ENCODE assay signal across 8 cellular contexts in genomic region chr6:146700078-146700686, GRCh38.
DNase-seq lines count a peak whose midpoint lies in the region; ATAC-seq, FAIRE-seq and TF ChIP-seq lines count a peak whose summit lies in the region.

No MANE protein-coding gene starts in this region.

- ATAC-seq in HG02970 (IDR thresholded peaks at IDR 0.05; ENCODE audit: low FRiP score, unreplicated experiment): peak; percentile 80

- FAIRE-seq in GM18507 (lab: Jason Lieb, UNC): peak; percentile 82

- H3K27me3 ChIP-seq in colonic mucosa (no peaks in the 10 kb centered on the region), liver (ENCODE audit: control insufficient read depth in 4 of 4, insufficient read depth in 4 of 4, low read length in 3 of 4) (no peaks in the 10 kb centered on the region)

- TF ChIP-seq CTCF in colonic mucosa (IDR thresholded peaks at IDR 0.05): peak; percentile 65
- peak; percentile 70 for TF ChIP-seq CTCF in liver (IDR thresholded peaks at IDR 0.05; ENCODE audit: low read depth, low read length, missing input control)

- H3K36me3 ChIP-seq in colonic mucosa (no peaks in the 10 kb centered on the region), liver (ENCODE audit: control insufficient read depth in 4 of 4, insufficient read depth in 3 of 4, low read depth in 1 of 4, low read length in 3 of 4) (no peaks in the 10 kb centered on the region)

- intact Hi-C loops in colonic mucosa (cut with DNase I): loop anchor here (5.0 kb wide), 2 partner anchors 158 to 773 kb away; partner anchors contain the start of gene RAB32

- 24% methylated on average over 6 of the region's 6 CpGs for WGBS in liver

- H3K4me3 ChIP-seq in colonic mucosa (no peak overlapping the region), liver (ENCODE audit: low read depth in 1 of 3, low read length in 3 of 3) (no peak overlapping the region)

- H3K27ac ChIP-seq in colonic mucosa: no peak overlapping the region
- H3K27ac ChIP-seq in liver (ENCODE audit: low read depth in 1 of 2, low read length in 2 of 2): no peak overlapping the region

- H3K9ac ChIP-seq in colonic mucosa (ENCODE audit: low read depth in 2 of 2, low read length in 2 of 2) (no peak overlapping the region), liver (ENCODE audit: low read depth in 1 of 2, low read length in 2 of 2) (no peak overlapping the region)

- H3K9me3 ChIP-seq in colonic mucosa (no peaks in the 10 kb centered on the region), liver (ENCODE audit: control insufficient read depth in 4 of 4, low read length in 3 of 4) (no peaks in the 10 kb centered on the region)

- H3K4me1 ChIP-seq in colonic mucosa: no peaks in the 10 kb centered on the region
- peaks cover 0 to 2% (median 1%) of the 10 kb centered on the region in 4 donors for H3K4me1 ChIP-seq in liver (ENCODE audit: control insufficient read depth in 4 of 4, insufficient read depth in 4 of 4, low read length in 3 of 4)

- DNase-seq in Ammon's horn (ENCODE audit: low spot score) (peak; percentile 88), GM18507 (ENCODE audit: extremely low spot score, insufficient read length, low read depth) (no peak), NCI-H187 (lab: John Stamatoyannopoulos, UW) (peak; percentile 21 to 63), T follicular helper cell (ENCODE audit: low read depth) (peak; percentile 15), colonic mucosa (peak; percentile 86), stromal cell of bone marrow (ENCODE audit: low read depth) (peak; percentile 74)

- TF ChIP-seq RAD21 in liver (IDR thresholded peaks at IDR 0.05): peak; percentile 97

TF ChIP-seq in liver, 16 proteins besides CTCF, POLR2A, EP300 and RAD21:
- TF ChIP-seq TAF1 (conservative IDR thresholded peaks at IDR 0.05): no peak
- TF ChIP-seq ZBTB33 (IDR thresholded peaks at IDR 0.05): no peak
- TF ChIP-seq REST (IDR thresholded peaks at IDR 0.05): no peak
- no peak for TF ChIP-seq GABPA (IDR thresholded peaks at IDR 0.05 in 1 of 2, conservative IDR thresholded peaks at IDR 0.05 in 1 of 2)
- TF ChIP-seq HNF4A (conservative IDR thresholded peaks at IDR 0.05): no peak
- no peak for TF ChIP-seq SP1 (IDR thresholded peaks at IDR 0.05)
- TF ChIP-seq JUND (IDR thresholded peaks at IDR 0.05): no peak
- no peak for TF ChIP-seq YY1 (IDR thresholded peaks at IDR 0.05)
- no peak for TF ChIP-seq NR2F2 (IDR thresholded peaks at IDR 0.05)
- no peak for TF ChIP-seq FOXA2 (IDR thresholded peaks at IDR 0.05)
- no peak for TF ChIP-seq MAX (IDR thresholded peaks at IDR 0.05)
- no peak for TF ChIP-seq FOXA1 (IDR thresholded peaks at IDR 0.05)
- TF ChIP-seq EGR1 (IDR thresholded peaks at IDR 0.05; ENCODE audit: low read depth in 2 of 2): no peak
- no peak for TF ChIP-seq ATF3 (IDR thresholded peaks at IDR 0.05)
